In genomic region chr2:43819489-43820163, GRCh38 we compare ENCODE assay signal across 26 cellular contexts. TPM values are rescaled to one million over a fixed set of nuclear protein-coding genes. Genes with fewer than 3 reads are reported as not detected.
"Had no signal": no experiment of that assay in that cellular context is flagged by ENCODE, and none has a peak within 500 bp of the region (broad histone marks: within the 10 kb centered on the region; RNA-seq: fewer than 3 reads in every experiment).

No MANE protein-coding gene starts in this region.

- H3K9me3 Mint-ChIP-seq: activated B cell treated with CpG ODN at 0.5 μM for 24 hours; activated CD8-positive, alpha-beta T cell treated with anti-CD3 and anti-CD28 coated beads for 36 hours; activated T-helper 17 cell treated with anti-CD3 and anti-CD28 coated beads, Interleukin-2, amount 50 U/mL, for 72 hours; nephron; stimulated activated naive CD8-positive, alpha-beta T cell treated with anti-CD3 and anti-CD28 coated beads, Interleukin-15, Interleukin-2, amounts not matched to agents 100 ng/mL and 50 ng/mL, for 24 hours had no signal

- ATAC-seq: activated T-cell treated with anti-CD3 and anti-CD28 coated beads, Interleukin-2, amount 50 U/mL, for 4 hours; gastrocnemius medialis; sciatic nerve had no signal

- H3K36me3 Mint-ChIP-seq: activated naive CD4-positive, alpha-beta T cell treated with anti-CD3 and anti-CD28 coated beads, Interleukin-2, amount 50 U/mL, for 72 hours; stimulated activated effector memory CD8-positive, alpha-beta T cell treated with anti-CD3 and anti-CD28 coated beads, Interleukin-12 subunit alpha, Interleukin-12 subunit beta, amount 100 ng/mL, for 72 hours had no signal

- DNase-seq: activated B cell treated with CpG ODN at 0.5 μM for 24 hours; activated CD4-positive, alpha-beta T cell treated with anti-CD3 and anti-CD28 coated beads, Interleukin-2, amount 50 U/mL, for 1 hour; activated T-cell treated with anti-CD3 and anti-CD28 coated beads, Interleukin-2, amount 50 U/mL, for 4 hours; central memory CD4-positive, alpha-beta T cell; effector memory CD4-positive, alpha-beta T cell; gastrocnemius medialis; glutamatergic neuron; islet precursor cell; stimulated activated CD4-positive, alpha-beta T cell treated with anti-CD3 and anti-CD28 coated beads, Interleukin-4, amount 100 ng/mL, for 24 hours had no signal

- H3K27ac Mint-ChIP-seq: activated B cell treated with CpG ODN at 0.5 μM for 24 hours; activated CD8-positive, alpha-beta T cell treated with anti-CD3 and anti-CD28 coated beads for 36 hours; activated naive CD4-positive, alpha-beta T cell treated with anti-CD3 and anti-CD28 coated beads, Interleukin-2, amount 50 U/mL, for 72 hours; activated T-helper 17 cell treated with anti-CD3 and anti-CD28 coated beads, Interleukin-2, amount 50 U/mL, for 72 hours; nephron; stimulated activated effector memory CD8-positive, alpha-beta T cell treated with anti-CD3 and anti-CD28 coated beads, Interleukin-12 subunit alpha, Interleukin-12 subunit beta, amount 100 ng/mL, for 72 hours; stimulated activated naive CD8-positive, alpha-beta T cell treated with anti-CD3 and anti-CD28 coated beads, Interleukin-15, Interleukin-2, amounts not matched to agents 100 ng/mL and 50 ng/mL, for 24 hours had no signal

- H3K9me3 ChIP-seq: breast epithelium, gastrocnemius medialis, upper lobe of left lung, vagina had no signal

- H3K27ac ChIP-seq: breast epithelium, gastrocnemius medialis, skin epidermis, upper lobe of left lung, vagina had no signal

- H3K4me3 ChIP-seq: breast epithelium, gastrocnemius medialis, skin epidermis, upper lobe of left lung, vagina had no signal

- H3K4me1 ChIP-seq: breast epithelium, gastrocnemius medialis, upper lobe of left lung, vagina had no signal

- H3K4me1 Mint-ChIP-seq: activated T-helper 17 cell treated with anti-CD3 and anti-CD28 coated beads, Interleukin-2, amount 50 U/mL, for 72 hours; nephron had no signal

- H3K4me3 Mint-ChIP-seq: activated B cell treated with CpG ODN at 0.5 μM for 24 hours; activated CD8-positive, alpha-beta T cell treated with anti-CD3 and anti-CD28 coated beads for 36 hours; activated T-cell treated with anti-CD3 and anti-CD28 coated beads, Interleukin-2, amount 50 U/mL, for 4 hours; activated T-helper 17 cell treated with anti-CD3 and anti-CD28 coated beads, Interleukin-2, amount 50 U/mL, for 72 hours; nephron; stimulated activated effector memory CD8-positive, alpha-beta T cell treated with anti-CD3 and anti-CD28 coated beads, Interleukin-12 subunit alpha, Interleukin-12 subunit beta, amount 100 ng/mL, for 72 hours; stimulated activated naive CD8-positive, alpha-beta T cell treated with anti-CD3 and anti-CD28 coated beads, Interleukin-15, Interleukin-2, amounts not matched to agents 100 ng/mL and 50 ng/mL, for 24 hours had no signal

- H3K36me3 ChIP-seq: breast epithelium, gastrocnemius medialis, upper lobe of left lung, vagina had no signal

- H3K27me3 ChIP-seq: breast epithelium, upper lobe of left lung, vagina had no signal

RNA-seq across cellular contexts. Expression of gene ABCG5, which starts 19.0 kb away (rescaled TPM):
- total RNA-seq: activated B cell treated with CpG ODN at 0.5 μM for 24 hours; activated CD8-positive, alpha-beta T cell treated with anti-CD3 and anti-CD28 coated beads for 36 hours; activated naive CD4-positive, alpha-beta T cell treated with anti-CD3 and anti-CD28 coated beads, Interleukin-2, amount 50 U/mL, for 72 hours; activated T-cell treated with anti-CD3 and anti-CD28 coated beads, Interleukin-2, amount 50 U/mL, for 4 hours; activated T-helper 17 cell treated with anti-CD3 and anti-CD28 coated beads, Interleukin-2, amount 50 U/mL, for 72 hours; breast epithelium; dermis microvascular lymphatic vessel endothelial cell; gastrocnemius medialis; lower leg skin; osteoblast; posterior vena cava; renal cortical epithelial cell; sciatic nerve; subcutaneous adipose tissue; vagina had no signal

RNA-seq across cellular contexts. Expression of gene ABCG8, which starts 19.1 kb away (rescaled TPM):
- total RNA-seq: activated B cell treated with CpG ODN at 0.5 μM for 24 hours; activated CD8-positive, alpha-beta T cell treated with anti-CD3 and anti-CD28 coated beads for 36 hours; activated naive CD4-positive, alpha-beta T cell treated with anti-CD3 and anti-CD28 coated beads, Interleukin-2, amount 50 U/mL, for 72 hours; activated T-helper 17 cell treated with anti-CD3 and anti-CD28 coated beads, Interleukin-2, amount 50 U/mL, for 72 hours; dermis microvascular lymphatic vessel endothelial cell; lower leg skin; osteoblast; posterior vena cava; renal cortical epithelial cell; sciatic nerve; vagina had no signal
